ENCODE assay signal across 18 cellular contexts in the genomic region with DNA sequence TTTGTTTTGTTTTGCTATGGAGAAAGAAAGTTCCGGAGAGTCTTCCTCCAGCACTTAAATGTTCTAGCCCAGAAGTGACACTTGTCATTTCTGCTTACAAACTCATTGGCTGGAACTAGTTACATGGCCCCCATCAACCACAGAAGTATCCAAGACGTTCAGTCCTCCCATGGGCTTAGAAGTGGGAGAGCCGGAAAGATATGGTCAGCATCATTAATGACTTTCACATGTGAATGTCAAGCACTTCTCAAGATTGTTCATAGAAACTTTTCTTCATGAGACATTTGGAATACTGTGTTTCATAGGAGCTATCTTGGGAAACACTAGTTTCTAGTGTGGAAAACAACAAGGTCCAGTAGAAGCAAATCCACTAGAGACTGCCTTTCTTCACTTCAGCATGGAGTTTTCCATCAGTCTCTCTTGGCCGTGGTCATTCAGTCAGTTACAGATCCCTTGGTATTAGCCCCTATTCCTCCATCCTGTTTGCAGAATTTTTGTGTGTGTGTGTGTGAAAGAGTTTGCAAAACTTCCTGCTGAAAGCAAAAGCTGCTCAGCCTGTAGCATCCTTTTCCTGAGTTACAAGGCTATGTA.
"Had no signal": no experiment of that assay in that cellular context is flagged by ENCODE, and none has a peak within 500 bp of the region (broad histone marks: within the 10 kb centered on the region; RNA-seq: fewer than 3 reads in every experiment).

No MANE protein-coding gene starts in this region.

- DNase-seq: activated CD4-positive, alpha-beta T cell treated with anti-CD3 and anti-CD28 coated beads, Interleukin-2, amount 10 ng/mL, durations not matched to agents 7 days and 5 days; activated CD8-positive, alpha-beta memory T cell treated with anti-CD3 and anti-CD28 coated beads for 24 hours; activated naive CD4-positive, alpha-beta T cell treated with anti-CD3 and anti-CD28 coated beads for 36 hours; activated naive CD8-positive, alpha-beta T cell treated with anti-CD3 and anti-CD28 coated beads, Interleukin-2, amount 50 U/mL, for 24 hours; foreskin melanocyte; head of caudate nucleus; midbrain; ovary; stimulated activated CD4-positive, alpha-beta T cell treated with anti-CD3 and anti-CD28 coated beads, Interleukin-2, amount 100 ng/mL, for 48 hours; stimulated activated naive B cell treated with anti-CD40 and anti-IgM and Interleukin-4, amounts not matched to agents 10 μg/mL and 1 μg/mL and 100 μg/mL, for 72 hours had no signal

- H3K36me3 ChIP-seq: cardiac muscle cell, esophagus muscularis mucosa, ovary, tibial nerve, vagina had no signal

- H3K4me3 ChIP-seq: cardiac muscle cell, esophagus muscularis mucosa, lung, ovary, tibial nerve, vagina had no signal

- H3K36me3 Mint-ChIP-seq: stimulated activated naive B cell treated with anti-CD40 and anti-IgM and Interleukin-4, amounts not matched to agents 10 μg/mL and 1 μg/mL and 100 μg/mL, for 72 hours had no signal

- H3K27ac Mint-ChIP-seq: activated CD4-positive, alpha-beta T cell treated with anti-CD3 and anti-CD28 coated beads, Interleukin-2, amount 10 ng/mL, durations not matched to agents 7 days and 5 days; activated naive CD4-positive, alpha-beta T cell treated with anti-CD3 and anti-CD28 coated beads for 36 hours; activated naive CD8-positive, alpha-beta T cell treated with anti-CD3 and anti-CD28 coated beads, Interleukin-2, amount 50 U/mL, for 24 hours; stimulated activated naive B cell treated with anti-CD40 and anti-IgM and Interleukin-4, amounts not matched to agents 10 μg/mL and 1 μg/mL and 100 μg/mL, for 72 hours; T-helper 2 cell treated with Interferon-gamma antibody and Interleukin-4, amounts not matched to agents 5 μg/mL and 100 μg/mL, for 36 hours had no signal

- H3K4me1 Mint-ChIP-seq: activated naive CD8-positive, alpha-beta T cell treated with anti-CD3 and anti-CD28 coated beads, Interleukin-2, amount 50 U/mL, for 24 hours; neural crest cell had no signal

- H3K4me1 ChIP-seq: esophagus muscularis mucosa, tibial nerve, vagina had no signal

- H3K9me3 Mint-ChIP-seq: activated CD4-positive, alpha-beta T cell treated with anti-CD3 and anti-CD28 coated beads, Interleukin-2, amount 10 ng/mL, durations not matched to agents 7 days and 5 days; activated naive CD8-positive, alpha-beta T cell treated with anti-CD3 and anti-CD28 coated beads, Interleukin-2, amount 50 U/mL, for 24 hours had no signal

- H3K4me3 Mint-ChIP-seq: activated CD4-positive, alpha-beta T cell treated with anti-CD3 and anti-CD28 coated beads, Interleukin-2, amount 10 ng/mL, durations not matched to agents 7 days and 5 days; activated naive CD4-positive, alpha-beta T cell treated with anti-CD3 and anti-CD28 coated beads for 36 hours; activated naive CD8-positive, alpha-beta T cell treated with anti-CD3 and anti-CD28 coated beads, Interleukin-2, amount 50 U/mL, for 24 hours; neural crest cell; stimulated activated naive B cell treated with anti-CD40 and anti-IgM and Interleukin-4, amounts not matched to agents 10 μg/mL and 1 μg/mL and 100 μg/mL, for 72 hours; T-helper 2 cell treated with Interferon-gamma antibody and Interleukin-4, amounts not matched to agents 5 μg/mL and 100 μg/mL, for 36 hours had no signal

- FAIRE-seq: colon had no signal

- ATAC-seq: activated naive CD8-positive, alpha-beta T cell treated with anti-CD3 and anti-CD28 coated beads, Interleukin-2, amount 50 U/mL, for 24 hours; stimulated activated naive B cell treated with anti-CD40 and anti-IgM and Interleukin-4, amounts not matched to agents 10 μg/mL and 1 μg/mL and 100 μg/mL, for 72 hours had no signal

- H3K27me3 ChIP-seq: cardiac muscle cell, ovary, tibial nerve, vagina had no signal

- H3K9me3 ChIP-seq: ovary, vagina had no signal

- H3K27ac ChIP-seq: cardiac muscle cell, esophagus muscularis mucosa, ovary, tibial nerve, vagina had no signal
